In genomic region chr19:7730286-7731217, GRCh38 we compare ENCODE assay signal across 21 cellular contexts. TPM values are rescaled to one million over a fixed set of nuclear protein-coding genes. Genes with fewer than 3 reads are reported as not detected.
DNase-seq lines count a peak whose midpoint lies in the region; ATAC-seq and TF ChIP-seq lines count a peak whose summit lies in the region.
"Had no signal": no experiment of that assay in that cellular context is flagged by ENCODE, and none has a peak within 500 bp of the region (broad histone marks: within the 10 kb centered on the region; RNA-seq: fewer than 3 reads in every experiment).

No MANE protein-coding gene starts in this region.

- intact Hi-C loops in lower lobe of right lung (cut with DNase I) = no loop called here
- intact Hi-C loops in upper lobe of right lung (cut with DNase I) = no loop called here

- peaks cover 91% of the 10 kb centered on the region for H3K27me3 Mint-ChIP-seq in endodermal cell (ENCODE audit: insufficient read depth)

- peaks cover 4% of the 10 kb centered on the region for H3K4me1 Mint-ChIP-seq in endodermal cell
- H3K4me1 Mint-ChIP-seq: activated naive CD4-positive, alpha-beta T cell treated with anti-CD3 and anti-CD28 coated beads, Interleukin-2, amount 10 ng/mL, durations not matched to agents 7 days and 5 days; mesothelial cell of epicardium; stimulated activated effector memory CD8-positive, alpha-beta T cell treated with anti-CD3 and anti-CD28 coated beads, Interleukin-12 subunit alpha, Interleukin-12 subunit beta, amount 100 ng/mL, for 72 hours had no signal

- peak overlapping the region; percentile 34 for H3K4me3 Mint-ChIP-seq in endodermal cell
- H3K4me3 Mint-ChIP-seq: activated CD8-positive, alpha-beta T cell treated with anti-CD3 and anti-CD28 coated beads, Interleukin-2, amount 10 ng/mL, durations not matched to agents 7 days and 5 days; activated naive CD4-positive, alpha-beta T cell treated with anti-CD3 and anti-CD28 coated beads, Interleukin-2, amount 10 ng/mL, durations not matched to agents 7 days and 5 days; activated T-cell treated with anti-CD3 and anti-CD28 coated beads, Interleukin-2, amount 50 U/mL, for 24 hours; mesothelial cell of epicardium; stimulated activated effector memory CD8-positive, alpha-beta T cell treated with anti-CD3 and anti-CD28 coated beads, Interleukin-12 subunit alpha, Interleukin-12 subunit beta, amount 100 ng/mL, for 72 hours had no signal

- WGBS in endodermal cell (ENCODE audit: insufficient coverage in 1 of 2, insufficient read length in 1 of 2), 2 experiments = 15 to 18% methylated on average over 52 to 78 of the region's 78 CpGs

- H3K36me3 ChIP-seq in endodermal cell (ENCODE audit: control insufficient read depth, insufficient read depth, low read length) = no peaks in the 10 kb centered on the region
- H3K36me3 ChIP-seq in lower lobe of right lung = no peaks in the 10 kb centered on the region
- no peaks in the 10 kb centered on the region for H3K36me3 ChIP-seq in upper lobe of right lung
- H3K36me3 ChIP-seq: heart right ventricle, tibial artery had no signal

- ATAC-seq in lower lobe of right lung (peak in 1 of 2 donors; percentile 24), upper lobe of right lung (peak; percentile 7), GM18502 (IDR thresholded peaks at IDR 0.05; ENCODE audit: poor library complexity, unreplicated experiment) (no peak)
- ATAC-seq: activated CD8-positive, alpha-beta T cell treated with anti-CD3 and anti-CD28 coated beads, Interleukin-2, amount 10 ng/mL, durations not matched to agents 7 days and 5 days; stimulated activated effector memory CD8-positive, alpha-beta T cell treated with anti-CD3 and anti-CD28 coated beads, Interleukin-12 subunit alpha, Interleukin-12 subunit beta, amount 100 ng/mL, for 72 hours had no signal

- no peak for TF ChIP-seq CTCF in endodermal cell (conservative IDR thresholded peaks at IDR 0.05)
- TF ChIP-seq CTCF in lower lobe of right lung (IDR thresholded peaks at IDR 0.05) = no peak
- TF ChIP-seq CTCF in upper lobe of right lung (IDR thresholded peaks at IDR 0.05) = no peak

- no peaks in the 10 kb centered on the region for H3K36me3 Mint-ChIP-seq in endodermal cell (ENCODE audit: low read depth)
- H3K36me3 Mint-ChIP-seq: activated naive CD4-positive, alpha-beta T cell treated with anti-CD3 and anti-CD28 coated beads, Interleukin-2, amount 10 ng/mL, durations not matched to agents 7 days and 5 days; mesothelial cell of epicardium; stimulated activated effector memory CD8-positive, alpha-beta T cell treated with anti-CD3 and anti-CD28 coated beads, Interleukin-12 subunit alpha, Interleukin-12 subunit beta, amount 100 ng/mL, for 72 hours had no signal

- H3K27ac ChIP-seq in endodermal cell (ENCODE audit: low read depth, low read length) = no peak overlapping the region
- no peak overlapping the region for H3K27ac ChIP-seq in lower lobe of right lung
- H3K27ac ChIP-seq in upper lobe of right lung = no peak overlapping the region
- H3K27ac ChIP-seq: 22Rv1, heart right ventricle, tibial artery, VCaP had no signal

- H3K9me3 ChIP-seq in endodermal cell (ENCODE audit: control insufficient read depth, low read length) (no peaks in the 10 kb centered on the region), lower lobe of right lung (no peaks in the 10 kb centered on the region), upper lobe of right lung (no peaks in the 10 kb centered on the region)
- H3K9me3 ChIP-seq: heart right ventricle, tibial artery had no signal

- no peak overlapping the region for H3K27ac Mint-ChIP-seq in endodermal cell
- H3K27ac Mint-ChIP-seq: activated CD8-positive, alpha-beta T cell treated with anti-CD3 and anti-CD28 coated beads, Interleukin-2, amount 10 ng/mL, durations not matched to agents 7 days and 5 days; activated naive CD4-positive, alpha-beta T cell treated with anti-CD3 and anti-CD28 coated beads, Interleukin-2, amount 10 ng/mL, durations not matched to agents 7 days and 5 days; activated T-cell treated with anti-CD3 and anti-CD28 coated beads, Interleukin-2, amount 50 U/mL, for 24 hours; mesothelial cell of epicardium; stimulated activated effector memory CD8-positive, alpha-beta T cell treated with anti-CD3 and anti-CD28 coated beads, Interleukin-12 subunit alpha, Interleukin-12 subunit beta, amount 100 ng/mL, for 72 hours had no signal

- H3K27me3 ChIP-seq in endodermal cell (ENCODE audit: control insufficient read depth, insufficient read depth, low read length, poor library complexity, severe bottlenecking) (peaks cover 92% of the 10 kb centered on the region), lower lobe of right lung (ENCODE audit: low read depth) (peaks cover 44% of the 10 kb centered on the region), upper lobe of right lung (peaks cover 45% of the 10 kb centered on the region)

- DNase-seq in NCI-H2227 (lab: John Stamatoyannopoulos, UW; ENCODE audit: unreplicated experiment) (peak; percentile 21), NCI-H2227 treated with DMSO at 0.1 percent for 48 hours (lab: John Stamatoyannopoulos, UW) (no peak), endodermal cell (peak; percentile 60), lower lobe of right lung (no peak), upper lobe of right lung (no peak), NCI-H2107 treated with DMSO at 0.1 percent for 48 hours (lab: John Stamatoyannopoulos, UW; ENCODE audit: unreplicated experiment) (no peak), Ammon's horn (ENCODE audit: low spot score) (no peak)
- DNase-seq: activated CD8-positive, alpha-beta T cell treated with anti-CD3 and anti-CD28 coated beads, Interleukin-2, amount 10 ng/mL, durations not matched to agents 7 days and 5 days; activated naive CD4-positive, alpha-beta T cell treated with anti-CD3 and anti-CD28 coated beads, Interleukin-2, amount 10 ng/mL, durations not matched to agents 7 days and 5 days; activated T-cell treated with anti-CD3 and anti-CD28 coated beads, Interleukin-2, amount 50 U/mL, for 24 hours; Calu3; heart right ventricle; T-helper 1 cell; tibial artery had no signal

- no peak overlapping the region for H3K4me3 ChIP-seq in endodermal cell (ENCODE audit: low read length)
- H3K4me3 ChIP-seq in lower lobe of right lung = peak overlapping the region; percentile 22
- H3K4me3 ChIP-seq in upper lobe of right lung = no peak overlapping the region
- H3K4me3 ChIP-seq: tibial artery had no signal

- H3K4me1 ChIP-seq in endodermal cell (ENCODE audit: control insufficient read depth, insufficient read depth, low read length) = no peaks in the 10 kb centered on the region
- peaks cover 4% of the 10 kb centered on the region for H3K4me1 ChIP-seq in lower lobe of right lung
- H3K4me1 ChIP-seq in upper lobe of right lung = peaks cover 3% of the 10 kb centered on the region
- H3K4me1 ChIP-seq: tibial artery had no signal

- H3K9ac ChIP-seq in endodermal cell (ENCODE audit: extremely low read depth, low read length, poor library complexity, severe bottlenecking) = no peak overlapping the region

- no peaks in the 10 kb centered on the region for H3K9me3 Mint-ChIP-seq in endodermal cell
- H3K9me3 Mint-ChIP-seq: activated naive CD4-positive, alpha-beta T cell treated with anti-CD3 and anti-CD28 coated beads, Interleukin-2, amount 10 ng/mL, durations not matched to agents 7 days and 5 days; activated T-cell treated with anti-CD3 and anti-CD28 coated beads, Interleukin-2, amount 50 U/mL, for 24 hours; mesothelial cell of epicardium; stimulated activated effector memory CD8-positive, alpha-beta T cell treated with anti-CD3 and anti-CD28 coated beads, Interleukin-12 subunit alpha, Interleukin-12 subunit beta, amount 100 ng/mL, for 72 hours had no signal

RNA-seq across cellular contexts. Expression of gene CLEC4G, which starts 1.4 kb away (rescaled TPM):
- total RNA-seq in endodermal cell (not detected), lower lobe of right lung (2.9 TPM), upper lobe of right lung (1.4 TPM)
- not detected for polyA plus RNA-seq in endodermal cell (2013, experiment 1 of 2)
- not detected for polyA plus RNA-seq in endodermal cell (2013, experiment 2 of 2)
- total RNA-seq: activated CD8-positive, alpha-beta T cell treated with anti-CD3 and anti-CD28 coated beads, Interleukin-2, amount 10 ng/mL, durations not matched to agents 7 days and 5 days; Calu3; HT-29; mesothelial cell of epicardium had no signal
- polyA plus RNA-seq: BJ had no signal

RNA-seq across cellular contexts. Expression of gene CD209, which starts 16.8 kb away (rescaled TPM):
- total RNA-seq in endodermal cell (not detected), lower lobe of right lung (18.8 TPM), upper lobe of right lung (10.6 TPM)
- not detected for polyA plus RNA-seq in endodermal cell (2013, experiment 1 of 2)
- polyA plus RNA-seq in endodermal cell (2013, experiment 2 of 2) = not detected
- total RNA-seq: activated CD8-positive, alpha-beta T cell treated with anti-CD3 and anti-CD28 coated beads, Interleukin-2, amount 10 ng/mL, durations not matched to agents 7 days and 5 days; Calu3; HT-29; mesothelial cell of epicardium had no signal
- polyA plus RNA-seq: BJ had no signal

RNA-seq across cellular contexts. Expression of gene FCER2, which starts 28.6 kb away (rescaled TPM):
- total RNA-seq in endodermal cell (not detected), lower lobe of right lung (0.50 TPM), upper lobe of right lung (0.58 TPM)
- polyA plus RNA-seq in endodermal cell (2013, experiment 1 of 2) = not detected
- not detected for polyA plus RNA-seq in endodermal cell (2013, experiment 2 of 2)
- total RNA-seq: Calu3, HT-29, mesothelial cell of epicardium had no signal
- polyA plus RNA-seq: BJ had no signal

RNA-seq across cellular contexts. Expression of gene CLEC4M, which starts 32.5 kb away (rescaled TPM):
- total RNA-seq in endodermal cell (not detected), lower lobe of right lung (5.8 TPM), upper lobe of right lung (4.8 TPM)
- polyA plus RNA-seq in endodermal cell (2013, experiment 1 of 2) = not detected
- polyA plus RNA-seq in endodermal cell (2013, experiment 2 of 2) = not detected
- total RNA-seq: activated CD8-positive, alpha-beta T cell treated with anti-CD3 and anti-CD28 coated beads, Interleukin-2, amount 10 ng/mL, durations not matched to agents 7 days and 5 days; Calu3; heart right ventricle; HT-29 had no signal
- polyA plus RNA-seq: BJ, heart right ventricle had no signal

RNA-seq across cellular contexts. Expression of gene TRAPPC5, which starts 49.9 kb away (rescaled TPM):
- total RNA-seq in endodermal cell = 10 to 100 TPM; 64.6 to 93.1 TPM
- 40.1 TPM for polyA plus RNA-seq in endodermal cell (2013, experiment 1 of 2)
- polyA plus RNA-seq in endodermal cell (2013, experiment 2 of 2) = 38.2 TPM
- total RNA-seq in lower lobe of right lung = 75.3 TPM
- 83.9 TPM for total RNA-seq in upper lobe of right lung

Comparison
In these comparisons a context has a peak if more than half of its experiments do, and no peak if none do; other contexts are left out.
1. DNase-seq: peak in NCI-H2227 (single experiment) and endodermal cell (single experiment); none in NCI-H2227 treated with DMSO at 0.1 percent for 48 hours (single experiment), lower lobe of right lung (single experiment), upper lobe of right lung (single experiment), NCI-H2107 treated with DMSO at 0.1 percent for 48 hours (single experiment) and Ammon's horn (single experiment).